ENCODE assay signal across 8 cellular contexts in the genomic region with DNA sequence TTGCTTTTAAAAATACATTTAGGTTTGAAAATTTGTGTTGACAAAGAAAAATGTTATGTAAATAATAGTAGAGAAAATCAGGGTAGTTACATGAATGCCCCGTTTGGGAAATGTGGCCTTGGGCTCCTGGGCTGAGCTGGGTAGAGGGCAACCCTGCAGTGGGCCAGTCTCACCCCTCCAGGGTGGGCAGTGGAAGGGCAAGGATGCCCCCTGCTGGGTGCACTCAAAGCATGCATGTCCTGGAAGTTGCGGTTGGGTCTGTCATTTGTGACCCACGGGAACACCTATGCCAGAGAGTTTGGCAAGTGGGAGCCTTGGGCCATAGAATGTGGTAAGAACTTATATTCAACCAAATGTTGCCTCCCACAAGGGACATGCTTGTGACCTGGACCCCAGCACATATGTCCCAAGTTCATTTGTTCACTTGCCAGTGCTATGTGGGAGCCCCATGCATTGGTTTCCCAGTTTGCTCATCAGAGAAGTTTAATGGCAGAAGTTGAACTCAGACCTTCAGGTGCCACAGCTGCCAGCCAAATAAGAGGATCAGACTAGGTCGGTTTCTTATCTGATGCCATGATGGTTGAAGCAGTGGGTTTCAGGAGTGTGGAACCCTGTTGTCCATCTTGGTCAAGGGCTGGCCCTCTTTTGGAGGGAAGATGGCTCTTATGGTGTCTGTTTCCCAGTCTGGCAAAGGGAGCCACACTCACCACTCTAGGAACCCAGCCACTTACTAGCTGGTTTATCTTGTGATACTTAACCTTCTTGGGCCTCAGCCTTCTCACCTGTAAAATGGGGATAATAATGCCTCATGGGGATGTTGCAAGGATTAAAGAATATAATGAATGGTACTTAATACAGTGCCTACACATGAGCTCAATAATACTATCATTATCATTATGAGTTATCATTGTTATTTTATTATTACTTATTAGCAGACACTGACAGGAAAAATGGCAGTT. TPM values are rescaled to one million over a fixed set of nuclear protein-coding genes. Genes with fewer than 3 reads are reported as not detected.
DNase-seq lines count a peak whose midpoint lies in the region; ATAC-seq and TF ChIP-seq lines count a peak whose summit lies in the region.

No MANE protein-coding gene starts in this region.

- H3K27ac Mint-ChIP-seq in T-cell, result peak overlapping the region; percentile 98 to 99

- no peaks in the 10 kb centered on the region for H3K36me3 ChIP-seq in HCT116 (ENCODE audit: control insufficient read depth in 1 of 2, insufficient read depth in 2 of 2, low read length in 2 of 2)

- H3K27ac ChIP-seq in C4-2B, result no peak overlapping the region
- no peak overlapping the region for H3K27ac ChIP-seq in HCT116 (ENCODE audit: low read depth, low read length)

- no peak overlapping the region for H2AFZ ChIP-seq in HCT116 (ENCODE audit: low read depth, low read length, poor library complexity, severe bottlenecking)

- H3K9me3 Mint-ChIP-seq in T-cell, result no peaks in the 10 kb centered on the region

- in situ Hi-C loops in astrocyte of the spinal cord (cut with HindIII; ENCODE audit: low sequenced_read_pairs), result no loop called here

- RAD21 ChIA-PET in HCT116 (lab: Charles Lee; ENCODE audit: low non-redundant PET in 1 of 2, low total read pairs in 2 of 2, uncharacterized antibody in 2 of 2, unreplicated experiment in 2 of 2), result interaction anchor here (0.9 to 3.5 kb wide), 6 partner anchors 19 to 93 kb away, joined by 3 to 18 read pairs (median 4); no protein-coding TSS in a partner anchor

- no peak overlapping the region for H3K4me2 ChIP-seq in HCT116 (ENCODE audit: low read length)

- H3K4me1 ChIP-seq in HCT116 (ENCODE audit: control insufficient read depth in 1 of 2, insufficient read depth in 2 of 2, low read length in 2 of 2), result peaks cover 8 to 25% of the 10 kb centered on the region in 2 experiments; a peak in 3 of 4 replicates

- CTCF ChIA-PET in HCT116 (lab: Charles Lee), result interaction anchor here (0.7 to 9.7 kb wide), 21 partner anchors 8 to 265 kb away, joined by 3 to 134 read pairs (median 5); a partner anchor contains a TSS
- CTCF ChIA-PET in T-cell (lab: Charles Lee), result interaction anchor here (0.7 to 6.1 kb wide), 11 partner anchors 10 to 669 kb away, joined by 3 to 37 read pairs (median 4); a partner anchor contains a TSS

- no TSS peak for BruUV-seq in HCT116 (replicated peaks; lab: Mats Ljungman, UMichigan)

- DNase-seq in HCT116 (ENCODE audit: low read depth, low spot score) (peak; percentile 40), T-cell (peak in 26 of 34 experiments; percentile 21 to 69 (median 40)), astrocyte of the spinal cord (ENCODE audit: low read depth, low spot score) (no peak), kidney glomerular epithelial cell (lab: John Stamatoyannopoulos, UW) (peak; percentile 26)
- DNase-seq in stimulated activated CD8-positive, alpha-beta memory T cell treated with anti-CD3 and anti-CD28 coated beads, Interleukin-15, amount 100 ng/mL, for 48 hours (ENCODE audit: low read depth in 2 of 2), result peak; percentile 45 to 50

- no peaks in the 10 kb centered on the region for H3K27me3 Mint-ChIP-seq in T-cell

- no peak for TF ChIP-seq POLR2A in HCT116 (IDR thresholded peaks at IDR 0.05; ENCODE audit: borderline replicate concordance, extremely low read depth, insufficient read depth, insufficient read length)

- H3K4me3 Mint-ChIP-seq in T-cell, result peak overlapping the region; percentile 84 to 97 (median 92)

- no peak overlapping the region for H3K9ac ChIP-seq in HCT116 (ENCODE audit: low read length)

- H3K27me3 ChIP-seq in HCT116 (ENCODE audit: insufficient read depth, low read length), result 0 out of 2 replicates have a peak, but pooled peaks cover 6% of the 10 kb centered on the region

- POLR2A ChIA-PET in HCT116 (lab: Charles Lee) (interaction anchor here (1.8 kb wide), 1 partner anchor 31 kb away, joined by 5 read pairs; no protein-coding TSS in a partner anchor), T-cell (lab: Charles Lee) (interaction anchor here in 1 of 2 donors (0.7 to 1.6 kb wide), 2 partner anchors 12 to 1618 kb away, joined by 4 to 5 read pairs; no protein-coding TSS in a partner anchor)

- ATAC-seq in HCT116 (peak; percentile 87), T-cell (replicated peaks in 1 of 4) (no peak), HG02623 (IDR thresholded peaks at IDR 0.05; ENCODE audit: unreplicated experiment) (no peak), GM18907 (IDR thresholded peaks at IDR 0.05; ENCODE audit: unreplicated experiment) (no peak)

- H3K4me1 Mint-ChIP-seq in T-cell, result peaks cover 35 to 55% (median 49%) of the 10 kb centered on the region in 3 donors

- no peak overlapping the region for H3K4me3 ChIP-seq in HCT116 (replicated peaks in 1 of 2; ENCODE audit: low read depth in 1 of 2, low read length in 2 of 2)
- no peak overlapping the region for H3K4me3 ChIP-seq in astrocyte of the spinal cord (ENCODE audit: low read depth, low read length)

- H3K9me2 ChIP-seq in HCT116 (ENCODE audit: insufficient read depth), result no peaks in the 10 kb centered on the region

- H3K9me3 ChIP-seq in HCT116 (ENCODE audit: control insufficient read depth in 1 of 2, insufficient read depth in 1 of 2, low read depth in 1 of 2, low read length in 2 of 2), result no peaks in the 10 kb centered on the region

- H3K79me2 ChIP-seq in HCT116 (ENCODE audit: insufficient read depth, low read length), result no peaks in the 10 kb centered on the region

- intact Hi-C loops in HCT116 (cut with micrococcal nuclease), result loop anchor here (1.0 to 10.0 kb wide), 3 partner anchors 31 to 625 kb away; no protein-coding TSS in a partner anchor

- no peaks in the 10 kb centered on the region for H3K36me3 Mint-ChIP-seq in T-cell

- TF ChIP-seq CTCF in C4-2B (conservative IDR thresholded peaks at IDR 0.05) (peak; percentile 86), HCT116 (IDR thresholded peaks at IDR 0.05 in 2 of 3, conservative IDR thresholded peaks at IDR 0.05 in 1 of 3; ENCODE audit: borderline replicate concordance in 1 of 3, insufficient read depth in 1 of 3, low read depth in 2 of 3, low read length in 2 of 3) (peak; percentile 86 to 92 (median 86)), astrocyte of the spinal cord (IDR thresholded peaks at IDR 0.05; ENCODE audit: low read depth, low read length) (peak; percentile 77)

- H4K20me1 ChIP-seq in HCT116 (ENCODE audit: insufficient read depth), result no peaks in the 10 kb centered on the region

- TF ChIP-seq RAD21 in HCT116 (IDR thresholded peaks at IDR 0.05; ENCODE audit: low read depth), result peak; percentile 95

TF ChIP-seq in HCT116, 20 proteins besides CTCF, POLR2A, EP300 and RAD21:
- no peak for TF ChIP-seq POLR2AphosphoS5 (IDR thresholded peaks at IDR 0.05; ENCODE audit: low read depth, low read length)
- no peak for TF ChIP-seq YY1 (IDR thresholded peaks at IDR 0.05; ENCODE audit: extremely low read depth, insufficient replicate concordance, low read depth, low read length)
- TF ChIP-seq, protein P1, sequence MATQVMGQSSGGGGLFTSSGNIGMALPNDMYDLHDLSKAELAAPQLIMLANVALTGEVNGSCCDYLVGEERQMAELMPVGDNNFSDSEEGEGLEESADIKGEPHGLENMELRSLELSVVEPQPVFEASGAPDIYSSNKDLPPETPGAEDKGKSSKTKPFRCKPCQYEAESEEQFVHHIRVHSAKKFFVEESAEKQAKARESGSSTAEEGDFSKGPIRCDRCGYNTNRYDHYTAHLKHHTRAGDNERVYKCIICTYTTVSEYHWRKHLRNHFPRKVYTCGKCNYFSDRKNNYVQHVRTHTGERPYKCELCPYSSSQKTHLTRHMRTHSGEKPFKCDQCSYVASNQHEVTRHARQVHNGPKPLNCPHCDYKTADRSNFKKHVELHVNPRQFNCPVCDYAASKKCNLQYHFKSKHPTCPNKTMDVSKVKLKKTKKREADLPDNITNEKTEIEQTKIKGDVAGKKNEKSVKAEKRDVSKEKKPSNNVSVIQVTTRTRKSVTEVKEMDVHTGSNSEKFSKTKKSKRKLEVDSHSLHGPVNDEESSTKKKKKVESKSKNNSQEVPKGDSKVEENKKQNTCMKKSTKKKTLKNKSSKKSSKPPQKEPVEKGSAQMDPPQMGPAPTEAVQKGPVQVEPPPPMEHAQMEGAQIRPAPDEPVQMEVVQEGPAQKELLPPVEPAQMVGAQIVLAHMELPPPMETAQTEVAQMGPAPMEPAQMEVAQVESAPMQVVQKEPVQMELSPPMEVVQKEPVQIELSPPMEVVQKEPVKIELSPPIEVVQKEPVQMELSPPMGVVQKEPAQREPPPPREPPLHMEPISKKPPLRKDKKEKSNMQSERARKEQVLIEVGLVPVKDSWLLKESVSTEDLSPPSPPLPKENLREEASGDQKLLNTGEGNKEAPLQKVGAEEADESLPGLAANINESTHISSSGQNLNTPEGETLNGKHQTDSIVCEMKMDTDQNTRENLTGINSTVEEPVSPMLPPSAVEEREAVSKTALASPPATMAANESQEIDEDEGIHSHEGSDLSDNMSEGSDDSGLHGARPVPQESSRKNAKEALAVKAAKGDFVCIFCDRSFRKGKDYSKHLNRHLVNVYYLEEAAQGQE (IDR thresholded peaks at IDR 0.05; ENCODE audit: low read depth), result no peak
- TF ChIP-seq EZH2 (IDR thresholded peaks at IDR 0.05), result no peak
- no peak for TF ChIP-seq EZH2phosphoT487 (IDR thresholded peaks at IDR 0.05; ENCODE audit: borderline replicate concordance)

RNA-seq across cellular contexts. Expression of a gene that starts 2.5 kb away (rescaled TPM):
- 2.8 TPM for total RNA-seq in HCT116 (2021; ENCODE audit: unreplicated experiment)
- 1.7 TPM in 2 replicates for polyA plus RNA-seq in HCT116 (2012)
- total RNA-seq in T-cell, result 100 to 1,000 TPM; 242 to 293 (median 245) TPM

RNA-seq across cellular contexts. Expression of a gene that starts 13.2 kb away (rescaled TPM):
- total RNA-seq in HCT116 (2021; ENCODE audit: unreplicated experiment) (8.8 TPM), T-cell (10 to 100 TPM in 1 of 5 donors, 1 to 10 TPM in 4; 5.5 to 10.9 (median 6.4) TPM)
- 2.8 and 3.5 TPM in 2 replicates for polyA plus RNA-seq in HCT116 (2012)

RNA-seq across cellular contexts. Expression of a gene that starts 27.4 kb away (rescaled TPM):
- total RNA-seq in HCT116 (2021; ENCODE audit: unreplicated experiment) (0.89 TPM), T-cell (under 1 TPM in 2 of 5 donors, not detected in 3; 0.23 to 0.38 TPM)
- polyA plus RNA-seq in HCT116 (2012), result 0.18 and 0.25 TPM in 2 replicates

RNA-seq across cellular contexts. Expression of a gene that starts 30.5 kb away (rescaled TPM):
- 15.6 TPM for total RNA-seq in HCT116 (2021; ENCODE audit: unreplicated experiment)
- 7.5 and 9.6 TPM in 2 replicates for polyA plus RNA-seq in HCT116 (2012)
- 1 to 10 TPM in 4 of 5 donors, under 1 TPM in 1; 0.80 to 2.2 (median 1.7) TPM for total RNA-seq in T-cell

RNA-seq across cellular contexts. Expression of a gene that starts 40.6 kb away (rescaled TPM):
- total RNA-seq in HCT116 (2021; ENCODE audit: unreplicated experiment), result 0.61 TPM
- polyA plus RNA-seq in HCT116 (2012), result not detected in 2 replicates
- total RNA-seq in T-cell, result under 1 TPM in 1 of 5 donors, not detected in 4; 0.70 TPM

Comparison
In these comparisons a context has a peak if more than half of its experiments do, and no peak if none do; other contexts are left out.
1. RNA of a gene that starts 2.5 kb away (total RNA-seq): 242 to 293 TPM in T-cell; 2.8 TPM in HCT116 (single experiment); every median in the first group is over 10 times any median in the second.
2. Peak in every context shown above with its lines, with median percentiles within 50 percentile points of each other: CTCF ChIP-seq.